Comparison of ENCODE assay signal across 9 cellular contexts in the genomic region with DNA sequence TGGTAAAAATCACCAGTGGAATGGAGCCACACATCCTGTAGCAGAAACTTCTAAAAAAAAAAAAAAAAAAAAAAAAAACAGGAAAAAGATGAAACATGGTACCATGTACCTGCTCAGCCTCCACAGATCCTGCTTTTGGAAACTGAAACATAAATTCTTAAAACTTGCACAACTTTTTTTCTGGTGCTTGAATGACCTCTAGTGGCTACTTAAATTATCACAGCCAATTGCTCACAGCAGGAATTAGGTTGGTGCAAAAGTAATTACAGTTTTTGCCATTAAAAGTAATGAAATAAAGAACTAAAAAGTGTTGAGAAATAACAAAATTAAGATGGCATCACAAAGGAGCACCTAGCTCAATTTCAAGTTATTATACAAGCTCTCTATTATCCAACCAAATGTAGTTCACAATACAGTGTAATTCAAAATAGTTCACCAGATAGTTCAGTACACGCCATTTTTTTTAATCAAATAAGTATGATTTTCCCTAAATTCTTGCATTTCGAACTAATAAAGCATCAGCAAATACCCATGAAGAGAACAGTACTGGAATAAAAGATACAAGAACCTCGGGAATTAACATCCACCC.
DNase-seq lines count a peak whose midpoint lies in the region; ATAC-seq, FAIRE-seq and TF ChIP-seq lines count a peak whose summit lies in the region.
"Had no signal": no experiment of that assay in that cellular context is flagged by ENCODE, and none has a peak within 500 bp of the region (broad histone marks: within the 10 kb centered on the region; RNA-seq: fewer than 3 reads in every experiment).

No MANE protein-coding gene starts in this region.

- no peak overlapping the region for H3K27ac ChIP-seq in GM12878 (ENCODE audit: control insufficient read depth, insufficient read depth)

- intact Hi-C loops in activated CD4-positive, alpha-beta T cell treated with anti-CD3 and anti-CD28 coated beads, Interleukin-2, amount 10 ng/mL, durations not matched to agents 24 days and 14 days (cut with micrococcal nuclease), result loop anchor here (1.0 to 5.0 kb wide), 4 partner anchors 679 to 1554 kb away; no protein-coding TSS in a partner anchor
- intact Hi-C loops in GM12878 (cut with micrococcal nuclease; ENCODE audit: unreplicated experiment), result loop anchor here (1.0 to 5.0 kb wide), 5 partner anchors 184 to 1554 kb away; no protein-coding TSS in a partner anchor

- CTCF ChIA-PET in GM12878 (lab: Yijun Ruan, JAX), result interaction anchor here (0.7 to 7.9 kb wide), 7 partner anchors 9 to 1553 kb away, joined by 3 to 103 read pairs (median 4); no protein-coding TSS in a partner anchor

- DNase-seq in activated CD4-positive, alpha-beta T cell treated with anti-CD3 and anti-CD28 coated beads, Interleukin-2, amount 10 ng/mL, durations not matched to agents 24 days and 14 days, result peak; percentile 76
- DNase-seq in activated CD4-positive, alpha-beta T cell treated with anti-CD3 and anti-CD28 coated beads, Interleukin-2, amount 50 U/mL, for 48 hours, result no peak
- DNase-seq in MV-4-11 (lab: John Stamatoyannopoulos, UW), result peak; percentile 34
- DNase-seq in GM12878 (ENCODE audit: low read depth, low spot score), result no peak
- DNase-seq in left lobe of liver (ENCODE audit: low spot score), result no peak
- no peak for DNase-seq in NCI-H1436 treated with DMSO at 0.1 percent for 48 hours (lab: John Stamatoyannopoulos, UW)
- no peak for DNase-seq in activated CD8-positive, alpha-beta memory T cell treated with anti-CD3 and anti-CD28 coated beads, Interleukin-2, amount 50 U/mL, for 48 hours

- WGBS in GM12878 (ENCODE audit: insufficient coverage, insufficient replicate concordance, low lambda C conversion rate, missing lambda C conversion rate), result 42% methylated on average over 3 of the region's 3 CpGs

- H3K4me3 ChIP-seq in GM12878, result no peak overlapping the region

- no peaks in the 10 kb centered on the region for H4K20me1 ChIP-seq in GM12878 (ENCODE audit: control insufficient read depth, insufficient read depth)

- no peak overlapping the region for H3K4me2 ChIP-seq in GM12878 (ENCODE audit: control insufficient read depth, insufficient read depth)

- BruUV-seq in GM12878 (replicated peaks; lab: Mats Ljungman, UMichigan), result no TSS peak

- H2AFZ ChIP-seq in GM12878 (ENCODE audit: control insufficient read depth, low read depth, low read length), result no peak overlapping the region

- SMC1A ChIA-PET in GM12878 (lab: Charles Lee; ENCODE audit: uncharacterized antibody, unreplicated experiment), result interaction anchor here (0.6 to 1.4 kb wide), 4 partner anchors 9 to 1297 kb away, joined by 3 to 6 read pairs (median 4); no protein-coding TSS in a partner anchor

- H3K36me3 ChIP-seq in GM12878 (ENCODE audit: control insufficient read depth in 2 of 2, insufficient read depth in 2 of 2, low read length in 1 of 2), result no peaks in the 10 kb centered on the region

- TF ChIP-seq EP300 in GM12878 (IDR thresholded peaks at IDR 0.05; ENCODE audit: borderline replicate concordance in 1 of 2, control insufficient read depth in 1 of 2, low read depth in 2 of 2, low read length in 2 of 2), result no peak

- peak; percentile 81 for TF ChIP-seq RAD21 in GM12878 (IDR thresholded peaks at IDR 0.05; ENCODE audit: insufficient read depth, low read depth, low read length)

- in situ Hi-C loops in GM12878 (cut with MboI), result loop anchor here (5.0 to 25.0 kb wide), 3 partner anchors 1299 to 1694 kb away; no protein-coding TSS in a partner anchor

- no peak overlapping the region for H3K4me3 Mint-ChIP-seq in activated CD4-positive, alpha-beta T cell treated with anti-CD3 and anti-CD28 coated beads, Interleukin-2, amount 10 ng/mL, durations not matched to agents 24 days and 14 days

- H3K9me3 Mint-ChIP-seq in activated CD4-positive, alpha-beta T cell treated with anti-CD3 and anti-CD28 coated beads, Interleukin-2, amount 10 ng/mL, durations not matched to agents 24 days and 14 days, result no peaks in the 10 kb centered on the region
- H3K9me3 Mint-ChIP-seq: activated naive CD4-positive, alpha-beta T cell treated with anti-CD3 and anti-CD28 coated beads, Interleukin-2, amount 50 U/mL, for 72 hours had no signal

- no peaks in the 10 kb centered on the region for H3K27me3 ChIP-seq in GM12878 (replicated peaks in 1 of 2; ENCODE audit: control insufficient read depth in 2 of 2, insufficient read depth in 2 of 2, low read length in 1 of 2)

- no peaks in the 10 kb centered on the region for H3K4me1 ChIP-seq in GM12878 (ENCODE audit: control insufficient read depth, insufficient read depth, low read length)

- TF ChIP-seq POLR2A in GM12878 (IDR thresholded peaks at IDR 0.05; ENCODE audit: low read depth, low read length), result no peak

- H3K4me1 Mint-ChIP-seq in activated CD4-positive, alpha-beta T cell treated with anti-CD3 and anti-CD28 coated beads, Interleukin-2, amount 10 ng/mL, durations not matched to agents 24 days and 14 days, result no peaks in the 10 kb centered on the region

- no peaks in the 10 kb centered on the region for H3K27me3 Mint-ChIP-seq in activated CD4-positive, alpha-beta T cell treated with anti-CD3 and anti-CD28 coated beads, Interleukin-2, amount 10 ng/mL, durations not matched to agents 24 days and 14 days

- H3K9me3 ChIP-seq in GM12878 (replicated peaks; ENCODE audit: control insufficient read depth, insufficient read depth, low read length), result no peaks in the 10 kb centered on the region

- POLR2A ChIA-PET in GM12878 (lab: Charles Lee), result no interaction called here

- no peaks in the 10 kb centered on the region for H3K36me3 Mint-ChIP-seq in activated CD4-positive, alpha-beta T cell treated with anti-CD3 and anti-CD28 coated beads, Interleukin-2, amount 10 ng/mL, durations not matched to agents 24 days and 14 days (ENCODE audit: low read depth)
- H3K36me3 Mint-ChIP-seq: activated naive CD4-positive, alpha-beta T cell treated with anti-CD3 and anti-CD28 coated beads, Interleukin-2, amount 50 U/mL, for 72 hours had no signal

- TF ChIP-seq CTCF in GM12878 (IDR thresholded peaks at IDR 0.05 in 2 of 3, conservative IDR thresholded peaks at IDR 0.05 in 1 of 3; ENCODE audit: control insufficient read depth in 2 of 3, extremely low read depth in 1 of 3, insufficient read depth in 1 of 3, low read depth in 3 of 3, low read length in 3 of 3), result peak; percentile 44 to 58 (median 57); a peak in 5 of 6 replicates

- ATAC-seq in GM12878 (no peak), left lobe of liver (peak; percentile 47), HG03159 (IDR thresholded peaks at IDR 0.05; ENCODE audit: unreplicated experiment) (no peak)
- ATAC-seq: activated naive CD4-positive, alpha-beta T cell treated with anti-CD3 and anti-CD28 coated beads, Interleukin-2, amount 50 U/mL, for 72 hours had no signal

- no peaks in the 10 kb centered on the region for H3K79me2 ChIP-seq in GM12878 (ENCODE audit: control insufficient read depth, insufficient read depth, low read length)

- H3K27ac Mint-ChIP-seq in activated CD4-positive, alpha-beta T cell treated with anti-CD3 and anti-CD28 coated beads, Interleukin-2, amount 10 ng/mL, durations not matched to agents 24 days and 14 days, result no peak overlapping the region
- H3K27ac Mint-ChIP-seq: activated naive CD4-positive, alpha-beta T cell treated with anti-CD3 and anti-CD28 coated beads, Interleukin-2, amount 50 U/mL, for 72 hours had no signal

- RAD21 ChIA-PET in GM12878 (lab: Charles Lee; ENCODE audit: unreplicated experiment), result interaction anchor here (1.3 to 1.8 kb wide), 3 partner anchors 1298 to 1300 kb away, joined by 4 to 6 read pairs (median 5); no protein-coding TSS in a partner anchor

- FAIRE-seq in GM12878 (lab: Jason Lieb, UNC), result peak; percentile 93

- H3K9ac ChIP-seq in GM12878 (ENCODE audit: control insufficient read depth, insufficient read depth, low read length), result no peak overlapping the region

TF ChIP-seq in GM12878, 131 proteins besides CTCF, POLR2A, EP300 and RAD21:
- TF ChIP-seq, protein P1, sequence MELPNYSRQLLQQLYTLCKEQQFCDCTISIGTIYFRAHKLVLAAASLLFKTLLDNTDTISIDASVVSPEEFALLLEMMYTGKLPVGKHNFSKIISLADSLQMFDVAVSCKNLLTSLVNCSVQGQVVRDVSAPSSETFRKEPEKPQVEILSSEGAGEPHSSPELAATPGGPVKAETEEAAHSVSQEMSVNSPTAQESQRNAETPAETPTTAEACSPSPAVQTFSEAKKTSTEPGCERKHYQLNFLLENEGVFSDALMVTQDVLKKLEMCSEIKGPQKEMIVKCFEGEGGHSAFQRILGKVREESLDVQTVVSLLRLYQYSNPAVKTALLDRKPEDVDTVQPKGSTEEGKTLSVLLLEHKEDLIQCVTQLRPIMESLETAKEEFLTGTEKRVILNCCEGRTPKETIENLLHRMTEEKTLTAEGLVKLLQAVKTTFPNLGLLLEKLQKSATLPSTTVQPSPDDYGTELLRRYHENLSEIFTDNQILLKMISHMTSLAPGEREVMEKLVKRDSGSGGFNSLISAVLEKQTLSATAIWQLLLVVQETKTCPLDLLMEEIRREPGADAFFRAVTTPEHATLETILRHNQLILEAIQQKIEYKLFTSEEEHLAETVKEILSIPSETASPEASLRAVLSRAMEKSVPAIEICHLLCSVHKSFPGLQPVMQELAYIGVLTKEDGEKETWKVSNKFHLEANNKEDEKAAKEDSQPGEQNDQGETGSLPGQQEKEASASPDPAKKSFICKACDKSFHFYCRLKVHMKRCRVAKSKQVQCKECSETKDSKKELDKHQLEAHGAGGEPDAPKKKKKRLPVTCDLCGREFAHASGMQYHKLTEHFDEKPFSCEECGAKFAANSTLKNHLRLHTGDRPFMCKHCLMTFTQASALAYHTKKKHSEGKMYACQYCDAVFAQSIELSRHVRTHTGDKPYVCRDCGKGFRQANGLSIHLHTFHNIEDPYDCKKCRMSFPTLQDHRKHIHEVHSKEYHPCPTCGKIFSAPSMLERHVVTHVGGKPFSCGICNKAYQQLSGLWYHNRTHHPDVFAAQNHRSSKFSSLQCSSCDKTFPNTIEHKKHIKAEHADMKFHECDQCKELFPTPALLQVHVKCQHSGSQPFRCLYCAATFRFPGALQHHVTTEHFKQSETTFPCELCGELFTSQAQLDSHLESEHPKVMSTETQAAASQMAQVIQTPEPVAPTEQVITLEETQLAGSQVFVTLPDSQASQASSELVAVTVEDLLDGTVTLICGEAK (IDR thresholded peaks at IDR 0.05; ENCODE audit: borderline replicate concordance), result 0 out of 2 replicates have a peak, but pooled peaks have one; percentile 15
- TF ChIP-seq SMC3 (IDR thresholded peaks at IDR 0.05; ENCODE audit: borderline replicate concordance, low read length), result peak; percentile 76
- no peak for TF ChIP-seq PAX8 (IDR thresholded peaks at IDR 0.05)

Comparison
In these comparisons a context has a peak if more than half of its experiments do, and no peak if none do; other contexts are left out.
1. DNase-seq: peak in activated CD4-positive, alpha-beta T cell treated with anti-CD3 and anti-CD28 coated beads, Interleukin-2, amount 10 ng/mL, durations not matched to agents 24 days and 14 days (single experiment) and MV-4-11 (single experiment); none in activated CD4-positive, alpha-beta T cell treated with anti-CD3 and anti-CD28 coated beads, Interleukin-2, amount 50 U/mL, for 48 hours (0 of 2), GM12878 (single experiment), left lobe of liver (single experiment), NCI-H1436 treated with DMSO at 0.1 percent for 48 hours (single experiment) and activated CD8-positive, alpha-beta memory T cell treated with anti-CD3 and anti-CD28 coated beads, Interleukin-2, amount 50 U/mL, for 48 hours (single experiment).